Comparison of ENCODE assay signal across 1 cellular context in the genomic region with DNA sequence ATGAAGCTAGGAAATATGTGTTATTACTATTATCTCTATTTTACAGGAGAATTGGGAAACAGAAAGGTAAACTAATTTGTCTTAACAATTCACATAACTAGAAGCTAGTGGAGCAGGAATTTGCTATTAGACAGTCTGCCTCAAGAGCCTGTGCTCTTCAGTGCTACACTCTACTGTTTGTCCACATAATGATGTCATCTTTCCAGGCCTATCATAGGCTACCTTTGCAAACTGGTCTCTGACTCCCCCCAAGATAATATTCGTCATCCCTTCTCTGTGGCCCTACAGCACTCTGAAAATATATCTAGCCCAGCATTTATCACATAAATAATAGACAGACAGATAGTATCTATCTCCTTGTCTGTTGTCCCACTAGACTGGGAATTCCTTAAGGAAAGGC.
TF ChIP-seq lines count a peak whose summit lies in the region.

No MANE protein-coding gene starts in this region.

TF ChIP-seq in GM23338, 12 proteins besides CTCF, POLR2A, EP300 and RAD21 (continued from another document):
- TF ChIP-seq, protein P1, sequence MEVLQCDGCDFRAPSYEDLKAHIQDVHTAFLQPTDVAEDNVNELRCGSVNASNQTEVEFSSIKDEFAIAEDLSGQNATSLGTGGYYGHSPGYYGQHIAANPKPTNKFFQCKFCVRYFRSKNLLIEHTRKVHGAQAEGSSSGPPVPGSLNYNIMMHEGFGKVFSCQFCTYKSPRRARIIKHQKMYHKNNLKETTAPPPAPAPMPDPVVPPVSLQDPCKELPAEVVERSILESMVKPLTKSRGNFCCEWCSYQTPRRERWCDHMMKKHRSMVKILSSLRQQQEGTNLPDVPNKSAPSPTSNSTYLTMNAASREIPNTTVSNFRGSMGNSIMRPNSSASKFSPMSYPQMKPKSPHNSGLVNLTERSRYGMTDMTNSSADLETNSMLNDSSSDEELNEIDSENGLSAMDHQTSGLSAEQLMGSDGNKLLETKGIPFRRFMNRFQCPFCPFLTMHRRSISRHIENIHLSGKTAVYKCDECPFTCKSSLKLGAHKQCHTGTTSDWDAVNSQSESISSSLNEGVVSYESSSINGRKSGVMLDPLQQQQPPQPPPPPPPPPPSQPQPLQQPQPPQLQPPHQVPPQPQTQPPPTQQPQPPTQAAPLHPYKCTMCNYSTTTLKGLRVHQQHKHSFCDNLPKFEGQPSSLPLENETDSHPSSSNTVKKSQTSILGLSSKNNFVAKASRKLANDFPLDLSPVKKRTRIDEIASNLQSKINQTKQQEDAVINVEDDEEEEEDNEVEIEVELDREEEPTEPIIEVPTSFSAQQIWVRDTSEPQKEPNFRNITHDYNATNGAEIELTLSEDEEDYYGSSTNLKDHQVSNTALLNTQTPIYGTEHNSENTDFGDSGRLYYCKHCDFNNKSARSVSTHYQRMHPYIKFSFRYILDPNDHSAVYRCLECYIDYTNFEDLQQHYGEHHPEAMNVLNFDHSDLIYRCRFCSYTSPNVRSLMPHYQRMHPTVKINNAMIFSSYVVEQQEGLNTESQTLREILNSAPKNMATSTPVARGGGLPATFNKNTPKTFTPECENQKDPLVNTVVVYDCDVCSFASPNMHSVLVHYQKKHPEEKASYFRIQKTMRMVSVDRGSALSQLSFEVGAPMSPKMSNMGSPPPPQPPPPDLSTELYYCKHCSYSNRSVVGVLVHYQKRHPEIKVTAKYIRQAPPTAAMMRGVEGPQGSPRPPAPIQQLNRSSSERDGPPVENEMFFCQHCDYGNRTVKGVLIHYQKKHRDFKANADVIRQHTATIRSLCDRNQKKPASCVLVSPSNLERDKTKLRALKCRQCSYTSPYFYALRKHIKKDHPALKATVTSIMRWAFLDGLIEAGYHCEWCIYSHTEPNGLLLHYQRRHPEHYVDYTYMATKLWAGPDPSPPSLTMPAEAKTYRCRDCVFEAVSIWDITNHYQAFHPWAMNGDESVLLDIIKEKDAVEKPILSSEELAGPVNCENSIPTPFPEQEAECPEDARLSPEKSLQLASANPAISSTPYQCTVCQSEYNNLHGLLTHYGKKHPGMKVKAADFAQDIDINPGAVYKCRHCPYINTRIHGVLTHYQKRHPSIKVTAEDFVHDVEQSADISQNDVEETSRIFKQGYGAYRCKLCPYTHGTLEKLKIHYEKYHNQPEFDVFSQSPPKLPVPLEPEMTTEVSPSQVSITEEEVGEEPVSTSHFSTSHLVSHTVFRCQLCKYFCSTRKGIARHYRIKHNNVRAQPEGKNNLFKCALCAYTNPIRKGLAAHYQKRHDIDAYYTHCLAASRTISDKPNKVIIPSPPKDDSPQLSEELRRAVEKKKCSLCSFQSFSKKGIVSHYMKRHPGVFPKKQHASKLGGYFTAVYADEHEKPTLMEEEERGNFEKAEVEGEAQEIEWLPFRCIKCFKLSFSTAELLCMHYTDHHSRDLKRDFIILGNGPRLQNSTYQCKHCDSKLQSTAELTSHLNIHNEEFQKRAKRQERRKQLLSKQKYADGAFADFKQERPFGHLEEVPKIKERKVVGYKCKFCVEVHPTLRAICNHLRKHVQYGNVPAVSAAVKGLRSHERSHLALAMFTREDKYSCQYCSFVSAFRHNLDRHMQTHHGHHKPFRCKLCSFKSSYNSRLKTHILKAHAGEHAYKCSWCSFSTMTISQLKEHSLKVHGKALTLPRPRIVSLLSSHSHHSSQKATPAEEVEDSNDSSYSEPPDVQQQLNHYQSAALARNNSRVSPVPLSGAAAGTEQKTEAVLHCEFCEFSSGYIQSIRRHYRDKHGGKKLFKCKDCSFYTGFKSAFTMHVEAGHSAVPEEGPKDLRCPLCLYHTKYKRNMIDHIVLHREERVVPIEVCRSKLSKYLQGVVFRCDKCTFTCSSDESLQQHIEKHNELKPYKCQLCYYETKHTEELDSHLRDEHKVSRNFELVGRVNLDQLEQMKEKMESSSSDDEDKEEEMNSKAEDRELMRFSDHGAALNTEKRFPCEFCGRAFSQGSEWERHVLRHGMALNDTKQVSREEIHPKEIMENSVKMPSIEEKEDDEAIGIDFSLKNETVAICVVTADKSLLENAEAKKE (CRISPR knock-in tag; IDR thresholded peaks at IDR 0.05), result no peak
- TF ChIP-seq POLR2AphosphoS5 (IDR thresholded peaks at IDR 0.05; ENCODE audit: low read depth) (no peak), EZH2phosphoT487 (IDR thresholded peaks at IDR 0.05; ENCODE audit: unreplicated experiment) (no peak), JUNB (IDR thresholded peaks at IDR 0.05; ENCODE audit: unreplicated experiment) (no peak), STAT1 (IDR thresholded peaks at IDR 0.05; ENCODE audit: unreplicated experiment) (no peak), EZH2 (IDR thresholded peaks at IDR 0.05; ENCODE audit: low read depth, unreplicated experiment) (no peak)
- TF ChIP-seq, protein P2, sequence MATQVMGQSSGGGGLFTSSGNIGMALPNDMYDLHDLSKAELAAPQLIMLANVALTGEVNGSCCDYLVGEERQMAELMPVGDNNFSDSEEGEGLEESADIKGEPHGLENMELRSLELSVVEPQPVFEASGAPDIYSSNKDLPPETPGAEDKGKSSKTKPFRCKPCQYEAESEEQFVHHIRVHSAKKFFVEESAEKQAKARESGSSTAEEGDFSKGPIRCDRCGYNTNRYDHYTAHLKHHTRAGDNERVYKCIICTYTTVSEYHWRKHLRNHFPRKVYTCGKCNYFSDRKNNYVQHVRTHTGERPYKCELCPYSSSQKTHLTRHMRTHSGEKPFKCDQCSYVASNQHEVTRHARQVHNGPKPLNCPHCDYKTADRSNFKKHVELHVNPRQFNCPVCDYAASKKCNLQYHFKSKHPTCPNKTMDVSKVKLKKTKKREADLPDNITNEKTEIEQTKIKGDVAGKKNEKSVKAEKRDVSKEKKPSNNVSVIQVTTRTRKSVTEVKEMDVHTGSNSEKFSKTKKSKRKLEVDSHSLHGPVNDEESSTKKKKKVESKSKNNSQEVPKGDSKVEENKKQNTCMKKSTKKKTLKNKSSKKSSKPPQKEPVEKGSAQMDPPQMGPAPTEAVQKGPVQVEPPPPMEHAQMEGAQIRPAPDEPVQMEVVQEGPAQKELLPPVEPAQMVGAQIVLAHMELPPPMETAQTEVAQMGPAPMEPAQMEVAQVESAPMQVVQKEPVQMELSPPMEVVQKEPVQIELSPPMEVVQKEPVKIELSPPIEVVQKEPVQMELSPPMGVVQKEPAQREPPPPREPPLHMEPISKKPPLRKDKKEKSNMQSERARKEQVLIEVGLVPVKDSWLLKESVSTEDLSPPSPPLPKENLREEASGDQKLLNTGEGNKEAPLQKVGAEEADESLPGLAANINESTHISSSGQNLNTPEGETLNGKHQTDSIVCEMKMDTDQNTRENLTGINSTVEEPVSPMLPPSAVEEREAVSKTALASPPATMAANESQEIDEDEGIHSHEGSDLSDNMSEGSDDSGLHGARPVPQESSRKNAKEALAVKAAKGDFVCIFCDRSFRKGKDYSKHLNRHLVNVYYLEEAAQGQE (IDR thresholded peaks at IDR 0.05; ENCODE audit: unreplicated experiment), result no peak
- TF ChIP-seq, protein P3, sequence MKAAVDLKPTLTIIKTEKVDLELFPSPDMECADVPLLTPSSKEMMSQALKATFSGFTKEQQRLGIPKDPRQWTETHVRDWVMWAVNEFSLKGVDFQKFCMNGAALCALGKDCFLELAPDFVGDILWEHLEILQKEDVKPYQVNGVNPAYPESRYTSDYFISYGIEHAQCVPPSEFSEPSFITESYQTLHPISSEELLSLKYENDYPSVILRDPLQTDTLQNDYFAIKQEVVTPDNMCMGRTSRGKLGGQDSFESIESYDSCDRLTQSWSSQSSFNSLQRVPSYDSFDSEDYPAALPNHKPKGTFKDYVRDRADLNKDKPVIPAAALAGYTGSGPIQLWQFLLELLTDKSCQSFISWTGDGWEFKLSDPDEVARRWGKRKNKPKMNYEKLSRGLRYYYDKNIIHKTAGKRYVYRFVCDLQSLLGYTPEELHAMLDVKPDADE (IDR thresholded peaks at IDR 0.05), result no peak
